ENCODE assay signal across 9 cellular contexts in the genomic region with DNA sequence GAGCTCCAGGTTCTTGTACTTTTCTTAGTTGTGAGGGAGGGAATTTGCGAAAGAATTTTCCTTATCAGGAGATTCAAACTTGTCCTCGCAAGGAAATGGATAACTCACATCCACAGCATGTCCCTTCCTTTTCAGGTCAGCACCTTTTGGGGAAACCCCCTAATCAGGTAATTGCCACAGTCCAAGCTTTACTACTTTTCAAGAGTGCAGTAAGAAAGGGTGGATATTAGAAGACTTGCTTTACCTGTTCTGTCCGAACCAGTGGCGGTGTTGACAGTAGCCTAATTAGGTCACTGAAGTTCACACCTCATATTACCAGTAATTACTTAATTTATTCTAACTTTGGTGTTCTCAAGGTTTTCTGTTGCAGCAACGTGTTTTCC. TPM values are rescaled to one million over a fixed set of nuclear protein-coding genes. Genes with fewer than 3 reads are reported as not detected.
DNase-seq lines count a peak whose midpoint lies in the region; ATAC-seq and TF ChIP-seq lines count a peak whose summit lies in the region.
"Had no signal": no experiment of that assay in that cellular context is flagged by ENCODE, and none has a peak within 500 bp of the region (broad histone marks: within the 10 kb centered on the region; RNA-seq: fewer than 3 reads in every experiment).

No MANE protein-coding gene starts in this region.

- peak overlapping the region; percentile 83 for H3K4me3 ChIP-seq in Loucy (ENCODE audit: low read length, poor library complexity, severe bottlenecking)
- peak overlapping the region; percentile 88 for H3K4me3 ChIP-seq in choroid plexus epithelial cell (ENCODE audit: low read depth, low read length)
- H3K4me3 ChIP-seq in mucosa of stomach (ENCODE audit: low read length), result peak overlapping the region; percentile 71

- peaks cover 43% of the 10 kb centered on the region for H3K4me1 ChIP-seq in Loucy (ENCODE audit: insufficient read depth, low read length, poor library complexity, severe bottlenecking)
- H3K4me1 ChIP-seq in mucosa of stomach (ENCODE audit: control insufficient read depth, insufficient read depth, low read length), result peaks cover 7% of the 10 kb centered on the region

- peak; percentile 14 for ATAC-seq in GM21825 (IDR thresholded peaks at IDR 0.05; ENCODE audit: unreplicated experiment)

- no peaks in the 10 kb centered on the region for H3F3A ChIP-seq in Loucy (ENCODE audit: low read depth)

- DNase-seq in GM13976 (ENCODE audit: low spot score), result peak; percentile 26
- DNase-seq in choroid plexus epithelial cell (ENCODE audit: low read depth), result no peak
- no peak for DNase-seq in mucosa of gallbladder (ENCODE audit: low spot score)
- DNase-seq in AML-193 (lab: John Stamatoyannopoulos, UW), result no peak
- no peak for DNase-seq in activated CD8-positive, alpha-beta memory T cell treated with anti-CD3 and anti-CD28 coated beads, Interleukin-2, amount 50 U/mL, for 4 hours

- H3K9ac ChIP-seq in Loucy (ENCODE audit: low read depth, low read length, poor library complexity, severe bottlenecking) (peak overlapping the region; percentile 79), mucosa of stomach (ENCODE audit: low read length) (peak overlapping the region; percentile 87)

- peaks cover 24% of the 10 kb centered on the region for H4K20me1 ChIP-seq in Loucy (ENCODE audit: insufficient read depth, low read length, poor library complexity, severe bottlenecking)

- in situ Hi-C loops in GM13976 (cut with MboI; ENCODE audit: low sequenced_read_pairs, unreplicated experiment), result no loop called here

- TF ChIP-seq CTCF in GM13976 (IDR thresholded peaks at IDR 0.05; ENCODE audit: borderline replicate concordance, control extremely low read depth, extremely low read depth, insufficient read depth, missing control alignments) (no peak), Loucy (conservative IDR thresholded peaks at IDR 0.05; ENCODE audit: low read length) (no peak), choroid plexus epithelial cell (conservative IDR thresholded peaks at IDR 0.05; ENCODE audit: low read depth, low read length) (no peak)

- H2AFZ ChIP-seq in Loucy (ENCODE audit: low read length), result peak overlapping the region; percentile 96

- H3K9me2 ChIP-seq in Loucy (replicated peaks; ENCODE audit: low read depth, low read length), result no peaks in the 10 kb centered on the region

- H3K9me3 ChIP-seq in Loucy (ENCODE audit: insufficient read depth, low read depth, low read length) (no peaks in the 10 kb centered on the region), mucosa of stomach (ENCODE audit: control insufficient read depth, low read length) (no peaks in the 10 kb centered on the region)

- no peaks in the 10 kb centered on the region for H3K36me3 ChIP-seq in Loucy (ENCODE audit: insufficient read depth, low read length)
- H3K36me3 ChIP-seq in mucosa of stomach (ENCODE audit: control insufficient read depth, insufficient read depth, low read length), result no peaks in the 10 kb centered on the region

- peaks cover 43% of the 10 kb centered on the region for H3K79me2 ChIP-seq in Loucy (ENCODE audit: insufficient read depth, low read length)

- peak overlapping the region; percentile 89 for H3K4me2 ChIP-seq in Loucy (ENCODE audit: low read depth, low read length, poor library complexity, severe bottlenecking)

- H3K27me3 ChIP-seq in Loucy (ENCODE audit: insufficient read depth, low read length, poor library complexity, severe bottlenecking) (no peaks in the 10 kb centered on the region), mucosa of stomach (ENCODE audit: control insufficient read depth, insufficient read depth, low read length) (no peaks in the 10 kb centered on the region)

RNA-seq across cellular contexts. Expression of a gene that starts 6.7 kb away (rescaled TPM):
- 0.12 TPM for total RNA-seq in mucosa of gallbladder
- total RNA-seq: subcutaneous adipose tissue had no signal
